ENCODE assay signal across 1 cellular context in genomic region chr17:17344507-17345293, GRCh38.
TF ChIP-seq lines count a peak whose summit lies in the region.

No MANE protein-coding gene starts in this region.

TF ChIP-seq in HepG2, 621 proteins besides CTCF, POLR2A, EP300 and RAD21 (continued from another document and continues in another):
- TF ChIP-seq HMGXB3 (CRISPR knock-in tag; IDR thresholded peaks at IDR 0.05; ENCODE audit: borderline replicate concordance), result no peak; the same call in 1 of the 2 replicates
- TF ChIP-seq BHLHE40 (IDR thresholded peaks at IDR 0.05; ENCODE audit: low read length), result peak; percentile 59; the same call in 1 of the 2 replicates
- TF ChIP-seq MEF2D (CRISPR knock-in tag; IDR thresholded peaks at IDR 0.05), result no peak
- TF ChIP-seq LBX2 (CRISPR knock-in tag; IDR thresholded peaks at IDR 0.05; ENCODE audit: borderline replicate concordance), result no peak
- TF ChIP-seq ZNF782 (CRISPR knock-in tag; IDR thresholded peaks at IDR 0.05; ENCODE audit: borderline replicate concordance), result no peak
- TF ChIP-seq CREB3 (CRISPR knock-in tag; IDR thresholded peaks at IDR 0.05), result no peak
- no peak for TF ChIP-seq CENPT (CRISPR knock-in tag; IDR thresholded peaks at IDR 0.05; ENCODE audit: low read depth)
- TF ChIP-seq ZNF720 (CRISPR knock-in tag; IDR thresholded peaks at IDR 0.05), result no peak
- TF ChIP-seq ATF7 (IDR thresholded peaks at IDR 0.05), result no peak
- TF ChIP-seq ATF7 (CRISPR knock-in tag; IDR thresholded peaks at IDR 0.05), result no peak
- TF ChIP-seq HDAC2 (CRISPR knock-in tag; IDR thresholded peaks at IDR 0.05), result peak; percentile 22; the same call in 1 of the 2 replicates
- no peak for TF ChIP-seq IRF1 (CRISPR knock-in tag; IDR thresholded peaks at IDR 0.05; ENCODE audit: low read depth)
- no peak for TF ChIP-seq PHF20 (CRISPR knock-in tag; IDR thresholded peaks at IDR 0.05)
- peak; percentile 81 for TF ChIP-seq RXRA (CRISPR knock-in tag; IDR thresholded peaks at IDR 0.05)
- TF ChIP-seq ARNTL (CRISPR knock-in tag; IDR thresholded peaks at IDR 0.05), result 0 out of 2 replicates have a peak, but pooled peaks have one; percentile 24
- no peak for TF ChIP-seq AKNA (CRISPR knock-in tag; IDR thresholded peaks at IDR 0.05; ENCODE audit: borderline replicate concordance)
- no peak for TF ChIP-seq CSRNP2 (CRISPR knock-in tag; conservative IDR thresholded peaks at IDR 0.05; ENCODE audit: low read depth)
- TF ChIP-seq ZNF260 (CRISPR knock-in tag; IDR thresholded peaks at IDR 0.05; ENCODE audit: borderline replicate concordance, low read depth), result no peak
- no peak for TF ChIP-seq SKI (IDR thresholded peaks at IDR 0.05; ENCODE audit: partially characterized antibody)
- TF ChIP-seq SIX4 (CRISPR knock-in tag; IDR thresholded peaks at IDR 0.05), result peak; percentile 20; the same call in 1 of the 2 replicates
- TF ChIP-seq ATF3 (CRISPR knock-in tag; IDR thresholded peaks at IDR 0.05), result no peak
- 0 out of 2 replicates have a peak, but pooled peaks have one; percentile 39 for TF ChIP-seq ZNF350 (CRISPR knock-in tag; IDR thresholded peaks at IDR 0.05; ENCODE audit: borderline replicate concordance, low read depth)
- no peak for TF ChIP-seq MED8 (CRISPR knock-in tag; IDR thresholded peaks at IDR 0.05; ENCODE audit: insufficient replicate concordance)
- TF ChIP-seq CBFB (CRISPR knock-in tag; IDR thresholded peaks at IDR 0.05), result no peak
- no peak for TF ChIP-seq TERF1 (CRISPR knock-in tag; IDR thresholded peaks at IDR 0.05)
- no peak for TF ChIP-seq SKIL (CRISPR knock-in tag; IDR thresholded peaks at IDR 0.05; ENCODE audit: borderline replicate concordance)
- no peak for TF ChIP-seq CENPBD1 (CRISPR knock-in tag; IDR thresholded peaks at IDR 0.05; ENCODE audit: borderline replicate concordance, low read depth)
- no peak for TF ChIP-seq NR2F2 (IDR thresholded peaks at IDR 0.05; ENCODE audit: borderline replicate concordance, low read depth)
- no peak for TF ChIP-seq RFXANK (CRISPR knock-in tag; IDR thresholded peaks at IDR 0.05)
- TF ChIP-seq CBX1 (IDR thresholded peaks at IDR 0.05; ENCODE audit: low read depth), result no peak
- no peak for TF ChIP-seq ZNF850 (CRISPR knock-in tag; conservative IDR thresholded peaks at IDR 0.05)
- peak in 1 of 2 experiments; percentile 75; a peak in 2 of 4 replicates for TF ChIP-seq KLF16 (CRISPR knock-in tag; IDR thresholded peaks at IDR 0.05)
- no peak for TF ChIP-seq ZNF292 (CRISPR knock-in tag; IDR thresholded peaks at IDR 0.05; ENCODE audit: borderline replicate concordance, low read depth)
- TF ChIP-seq NAIF1 (CRISPR knock-in tag; IDR thresholded peaks at IDR 0.05; ENCODE audit: borderline replicate concordance), result no peak
- peak; percentile 40; the same call in 1 of the 2 replicates for TF ChIP-seq ARID4A (CRISPR knock-in tag; IDR thresholded peaks at IDR 0.05; ENCODE audit: borderline replicate concordance)
- TF ChIP-seq ZNF224 (CRISPR knock-in tag; IDR thresholded peaks at IDR 0.05), result no peak
- TF ChIP-seq ERF (CRISPR knock-in tag; IDR thresholded peaks at IDR 0.05), result peak; percentile 65; the same call in 1 of the 2 replicates
- TF ChIP-seq PITX1 (CRISPR knock-in tag; IDR thresholded peaks at IDR 0.05), result no peak
